Comparison of ENCODE assay signal across 26 cellular contexts in the genomic region with DNA sequence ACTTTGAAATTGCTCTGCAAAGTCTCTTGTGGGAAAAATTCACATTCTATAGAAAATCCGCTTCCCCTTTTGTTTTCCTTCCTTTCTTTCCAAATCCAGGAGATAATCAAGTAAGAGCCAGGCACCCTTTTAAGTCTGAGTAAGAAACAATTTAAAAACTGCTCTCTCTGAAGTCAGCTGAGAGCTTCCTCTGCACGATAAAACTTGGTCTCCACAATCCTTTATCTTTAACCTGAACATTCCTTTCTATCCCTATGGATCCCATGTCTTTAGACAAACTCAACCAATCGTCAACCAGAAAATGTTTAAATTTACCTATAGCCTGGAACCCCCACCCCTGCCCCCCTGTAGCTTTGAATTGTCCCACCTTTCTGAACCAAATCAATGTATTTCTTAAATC.
DNase-seq lines count a peak whose midpoint lies in the region; ATAC-seq and TF ChIP-seq lines count a peak whose summit lies in the region.
"Had no signal": no experiment of that assay in that cellular context is flagged by ENCODE, and none has a peak within 500 bp of the region (broad histone marks: within the 10 kb centered on the region; RNA-seq: fewer than 3 reads in every experiment).

No MANE protein-coding gene starts in this region.

- H4K20me1 ChIP-seq in BLaER1 treated with 17β-estradiol and CSF1 and Interleukin-3, amounts not matched to agents 10 nM and 100 nM, result no peaks in the 10 kb centered on the region

- peaks cover 0 to 24% (median 15%) of the 10 kb centered on the region in 10 experiments; a peak in 13 of 20 replicates for H3K4me1 ChIP-seq in BLaER1 treated with 17β-estradiol and CSF1 and Interleukin-3, amounts not matched to agents 10 nM and 100 nM
- peaks cover 7% of the 10 kb centered on the region; the same call in 1 of the 2 replicates for H3K4me1 ChIP-seq in HUES6 (ENCODE audit: control insufficient read depth, insufficient read depth, low read length)
- H3K4me1 ChIP-seq: Caco-2 had no signal

- peak overlapping the region; percentile 3 for H3K27ac Mint-ChIP-seq in endothelial cell (ENCODE audit: unreplicated experiment)
- H3K27ac Mint-ChIP-seq: CD4-positive, alpha-beta memory T cell; T-cell had no signal

- peaks cover 0 to 7% (median 0%) of the 10 kb centered on the region in 11 experiments; a peak in 6 of 22 replicates for H3K9me3 ChIP-seq in BLaER1 treated with 17β-estradiol and CSF1 and Interleukin-3, amounts not matched to agents 10 nM and 100 nM (replicated peaks in 1 of 11)
- no peaks in the 10 kb centered on the region for H3K9me3 ChIP-seq in HUES6 (ENCODE audit: control insufficient read depth, insufficient read depth, low read depth, low read length)
- H3K9me3 ChIP-seq in iPS-18c (ENCODE audit: control insufficient read depth, insufficient read depth, low read length), result no peaks in the 10 kb centered on the region
- H3K9me3 ChIP-seq: Caco-2 had no signal

- H3K4me2 ChIP-seq in BLaER1 treated with 17β-estradiol and CSF1 and Interleukin-3, amounts not matched to agents 10 nM and 100 nM, result peak overlapping the region in 6 of 11 experiments; percentile 37 to 59 (median 56); a peak in 6 of 22 replicates

- no peak for TF ChIP-seq CTCF in endothelial cell (IDR thresholded peaks at IDR 0.05; ENCODE audit: unreplicated experiment)

- H3K9me3 Mint-ChIP-seq in endothelial cell (ENCODE audit: unreplicated experiment), result no peaks in the 10 kb centered on the region

- DNase-seq in endothelial cell (ENCODE audit: low spot score), result no peak
- DNase-seq in epidermal melanocyte (ENCODE audit: insufficient read length, low spot score), result no peak
- DNase-seq in HuH-7.5 (ENCODE audit: low spot score), result no peak
- no peak for DNase-seq in NCI-H146 treated with DMSO at 0.1 percent for 48 hours (lab: John Stamatoyannopoulos, UW; ENCODE audit: unreplicated experiment)
- DNase-seq: C1 segment of cervical spinal cord; Caco-2; CD4-positive, alpha-beta memory T cell; GDM1; GOT3; Karpas-422; NCI-H1092; NCI-H146; NCI-H2029 treated with DMSO at 0.1 percent for 48 hours; NCI-H446 treated with DMSO at 0.1 percent for 48 hours; NCI-H526; NCI-H82; NK-92 treated with Interleukin-12 subunit alpha and Interleukin-12 subunit beta, amount 100 ng/mL, for 24 hours; SHP77; T-cell had no signal

- no peak overlapping the region for H3K9ac ChIP-seq in BLaER1 treated with 17β-estradiol and CSF1 and Interleukin-3, amounts not matched to agents 10 nM and 100 nM
- H3K9ac ChIP-seq in HUES6 (ENCODE audit: low read length), result peak overlapping the region; percentile 75

- H3K4me3 ChIP-seq in BLaER1 treated with 17β-estradiol and CSF1 and Interleukin-3, amounts not matched to agents 10 nM and 100 nM, result no peak overlapping the region
- H3K4me3 ChIP-seq in HUES6 (ENCODE audit: low read depth, low read length) (peak overlapping the region; percentile 53), iPS-18c (ENCODE audit: insufficient read depth, low read depth, low read length) (peak overlapping the region; percentile 22; the same call in 1 of the 2 replicates)
- H3K4me3 ChIP-seq: GM12878 had no signal

- H3K36me3 Mint-ChIP-seq in endothelial cell (ENCODE audit: low read depth, unreplicated experiment), result no peaks in the 10 kb centered on the region
- H3K36me3 Mint-ChIP-seq: CD4-positive, alpha-beta memory T cell; T-cell had no signal

- ATAC-seq in HG02798 (IDR thresholded peaks at IDR 0.05; ENCODE audit: poor library complexity, unreplicated experiment), result no peak
- ATAC-seq: GM12878, Panc1, T-cell had no signal

- H3K4me1 Mint-ChIP-seq in endothelial cell (ENCODE audit: unreplicated experiment), result peaks cover 43% of the 10 kb centered on the region
- H3K4me1 Mint-ChIP-seq: CD4-positive, alpha-beta memory T cell; T-cell had no signal

- no peaks in the 10 kb centered on the region for H3K27me3 ChIP-seq in BLaER1 treated with 17β-estradiol and CSF1 and Interleukin-3, amounts not matched to agents 10 nM and 100 nM
- no peaks in the 10 kb centered on the region for H3K27me3 ChIP-seq in HUES6 (ENCODE audit: control insufficient read depth, insufficient read depth, low read length)

- peaks cover 4% of the 10 kb centered on the region for H3K27me3 Mint-ChIP-seq in endothelial cell (ENCODE audit: unreplicated experiment)
- H3K27me3 Mint-ChIP-seq: CD4-positive, alpha-beta memory T cell; T-cell had no signal

- H3K36me3 ChIP-seq in BLaER1 treated with 17β-estradiol and CSF1 and Interleukin-3, amounts not matched to agents 10 nM and 100 nM, result no peaks in the 10 kb centered on the region
- H3K36me3 ChIP-seq in HUES6 (ENCODE audit: control insufficient read depth, insufficient read depth, low read length), result peaks cover 27% of the 10 kb centered on the region

- no peak overlapping the region for H3K4me3 Mint-ChIP-seq in endothelial cell (ENCODE audit: unreplicated experiment)
- H3K4me3 Mint-ChIP-seq: CD4-positive, alpha-beta memory T cell; T-cell had no signal

- no peak overlapping the region for H3K27ac ChIP-seq in BLaER1 treated with 17β-estradiol and CSF1 and Interleukin-3, amounts not matched to agents 10 nM and 100 nM
- H3K27ac ChIP-seq in HUES6 (ENCODE audit: low read depth, low read length), result peak overlapping the region; percentile 81
- H3K27ac ChIP-seq: RWPE1 had no signal

Comparison
In these comparisons a context has a peak if more than half of its experiments do, and no peak if none do; other contexts are left out.
1. H3K4me3 ChIP-seq: peak in HUES6 (single experiment) and iPS-18c (single experiment); none in BLaER1 treated with 17β-estradiol and CSF1 and Interleukin-3, amounts not matched to agents 10 nM and 100 nM (0 of 10).